Comparison of ENCODE assay signal across 22 cellular contexts in genomic region chr3:118468801-118469200, GRCh38.
"Had no signal": no experiment of that assay in that cellular context is flagged by ENCODE, and none has a peak within 500 bp of the region (broad histone marks: within the 10 kb centered on the region; RNA-seq: fewer than 3 reads in every experiment).

No MANE protein-coding gene starts in this region.

- H3K4me2 ChIP-seq: KMS-11, PC-9, SK-N-SH had no signal

- H3K4me3 ChIP-seq: K562, PC-9, Peyer's patch, SJSA1 had no signal

- DNase-seq: Kasumi-1, MM.1S, NCI-H1092 treated with DMSO at 0.1 percent for 48 hours, NCI-H1436, NCI-H187, NCI-H2029, NCI-H2081 treated with DMSO at 0.1 percent for 48 hours, NCI-H2171, NCI-H226, NCI-H446, NCI-H510A, NCI-H524 treated with DMSO at 0.1 percent for 48 hours, PC-9, Peyer's patch, Right ventricle myocardium superior, SIG-M5, SK-N-SH, SW 1271, T-cell had no signal

- H2AFZ ChIP-seq: PC-9 had no signal

- H3K4me1 ChIP-seq: Peyer's patch had no signal

- H3K9me3 ChIP-seq: Peyer's patch, SJSA1, SK-N-SH had no signal

- ATAC-seq: K562, T-cell had no signal

- H3K9ac ChIP-seq: KMS-11, SK-N-SH had no signal

- H3K27me3 ChIP-seq: Peyer's patch, SJSA1 had no signal

- H3K36me3 ChIP-seq: Peyer's patch, SJSA1 had no signal

- FAIRE-seq: K562 had no signal

- H3K27ac ChIP-seq: KMS-11, PC-9, Peyer's patch, SJSA1 had no signal
